ENCODE assay signal across 16 cellular contexts in genomic region chr13:61029064-61029463, GRCh38.
DNase-seq lines count a peak whose midpoint lies in the region; TF ChIP-seq lines count a peak whose summit lies in the region.
"Had no signal": no experiment of that assay in that cellular context is flagged by ENCODE, and none has a peak within 500 bp of the region (broad histone marks: within the 10 kb centered on the region; RNA-seq: fewer than 3 reads in every experiment).

No MANE protein-coding gene starts in this region.

- H4K5ac ChIP-seq in mesendoderm (ENCODE audit: low read length): no peak overlapping the region

- H4K8ac ChIP-seq in mesendoderm (ENCODE audit: low read depth, low read length): no peak overlapping the region

- H2AK5ac ChIP-seq in mesendoderm (ENCODE audit: low read length): no peak overlapping the region

- WGBS in mesendoderm (ENCODE audit: extremely low coverage, insufficient coverage, low lambda C conversion rate): no CpG with 5 or more reads among the region's 2 CpGs

- no peak for TF ChIP-seq POLR2A in uterus (IDR thresholded peaks at IDR 0.05)

- DNase-seq in GM12865 (ENCODE audit: low read depth): peak; percentile 2
- peak; percentile 29 for DNase-seq in HT-29 (ENCODE audit: low spot score)
- DNase-seq in SHP77 treated with DMSO at 0.1 percent for 48 hours (lab: John Stamatoyannopoulos, UW): peak; percentile 33
- DNase-seq in mesendoderm: peak; percentile 76
- DNase-seq in uterus: no peak
- DNase-seq in KG1 (lab: John Stamatoyannopoulos, UW): no peak
- DNase-seq in NCI-H2171 (lab: John Stamatoyannopoulos, UW): no peak
- DNase-seq: activated CD8-positive, alpha-beta T cell treated with anti-CD3 and anti-CD28 coated beads for 36 hours; central memory CD4-positive, alpha-beta T cell; effector CD8-positive, alpha-beta T cell; naive B cell; stimulated activated CD4-positive, alpha-beta T cell treated with anti-CD3 and anti-CD28 coated beads, Interleukin-12 subunit alpha, Interleukin-12 subunit beta, amount 100 ng/mL, for 4 hours; SW 1271 had no signal

- H3K9me3 ChIP-seq in uterus: no peaks in the 10 kb centered on the region
- H3K9me3 ChIP-seq: Caco-2, prostate gland had no signal

- H3K23ac ChIP-seq in mesendoderm (ENCODE audit: low read length): no peak overlapping the region

- TF ChIP-seq CTCF in GM12865 (IDR thresholded peaks at IDR 0.05; ENCODE audit: insufficient read depth, low read depth, low read length, missing control alignments) (peak; percentile 6), uterus (IDR thresholded peaks at IDR 0.05) (no peak)

- H3K4me2 ChIP-seq in mesendoderm (ENCODE audit: low read length): no peak overlapping the region

- H3K4me3 ChIP-seq in GM12865 (ENCODE audit: low read depth, low read length) (no peak overlapping the region), mesendoderm (ENCODE audit: low read length) (no peak overlapping the region), uterus (no peak overlapping the region)
- H3K4me3 ChIP-seq: prostate gland had no signal

- no peaks in the 10 kb centered on the region for H3K79me2 ChIP-seq in mesendoderm (ENCODE audit: control insufficient read depth, insufficient read depth, low read length)

- no peaks in the 10 kb centered on the region for H3K79me1 ChIP-seq in mesendoderm (ENCODE audit: low read length)

- H2BK5ac ChIP-seq in mesendoderm (ENCODE audit: low read length): no peak overlapping the region

- no peaks in the 10 kb centered on the region for H3K36me3 ChIP-seq in mesendoderm (ENCODE audit: control insufficient read depth, insufficient read depth, low read length)
- no peaks in the 10 kb centered on the region for H3K36me3 ChIP-seq in uterus
- H3K36me3 ChIP-seq: prostate gland had no signal

- H3K56ac ChIP-seq in mesendoderm (ENCODE audit: low read length): no peak overlapping the region

- intact Hi-C loops in uterus (cut with DNase I; ENCODE audit: low total_unique reads): no loop called here

- H3K9ac ChIP-seq in mesendoderm (ENCODE audit: low read length): no peak overlapping the region

- no peak overlapping the region for H2BK15ac ChIP-seq in mesendoderm (replicated peaks; ENCODE audit: low read depth)

- no peak overlapping the region for H3K4ac ChIP-seq in mesendoderm (ENCODE audit: low read depth, low read length)

- no peak overlapping the region for H3K18ac ChIP-seq in mesendoderm (ENCODE audit: low read length)

- no peak overlapping the region for H2BK120ac ChIP-seq in mesendoderm (ENCODE audit: low read depth, low read length)

- no peaks in the 10 kb centered on the region for H3K27me3 ChIP-seq in mesendoderm (ENCODE audit: insufficient read depth, low read length, poor library complexity)
- no peaks in the 10 kb centered on the region for H3K27me3 ChIP-seq in uterus

- H3K27ac ChIP-seq in mesendoderm (ENCODE audit: low read depth, low read length) (no peak overlapping the region), uterus (no peak overlapping the region)
- H3K27ac ChIP-seq: prostate gland, VCaP had no signal

- H3K4me1 ChIP-seq in mesendoderm (ENCODE audit: control insufficient read depth, low read depth, low read length) (no peaks in the 10 kb centered on the region), uterus (no peaks in the 10 kb centered on the region)
- H3K4me1 ChIP-seq: Caco-2, prostate gland had no signal

Comparison
In these comparisons a context has a peak if more than half of its experiments do, and no peak if none do; other contexts are left out.
1. DNase-seq: peak in GM12865 (single experiment), HT-29 (single experiment), SHP77 treated with DMSO at 0.1 percent for 48 hours (single experiment) and mesendoderm (single experiment); none in uterus (0 of 2), KG1 (single experiment) and NCI-H2171 (single experiment).